In genomic region chr22:20262582-20263147, GRCh38 we compare ENCODE assay signal across 19 cellular contexts. TPM values are rescaled to one million over a fixed set of nuclear protein-coding genes. Genes with fewer than 3 reads are reported as not detected.
DNase-seq lines count a peak whose midpoint lies in the region; ATAC-seq, FAIRE-seq and TF ChIP-seq lines count a peak whose summit lies in the region.
"Had no signal": no experiment of that assay in that cellular context is flagged by ENCODE, and none has a peak within 500 bp of the region (broad histone marks: within the 10 kb centered on the region; RNA-seq: fewer than 3 reads in every experiment).

No MANE protein-coding gene starts in this region.

- no peaks in the 10 kb centered on the region for H3K36me3 Mint-ChIP-seq in chondrocyte (ENCODE audit: low read depth)
- H3K36me3 Mint-ChIP-seq: CD8-positive, alpha-beta T cell had no signal

- no peak overlapping the region for H2BK120ac ChIP-seq in neuronal stem cell (ENCODE audit: low read depth, low read length)

- CTCF ChIA-PET in K562 (lab: Yijun Ruan, JAX; ENCODE audit: low intra/inter-chr PET ratio) = no interaction called here

- in situ Hi-C loops in K562 (cut with MboI) = no loop called here

- H3K27ac Mint-ChIP-seq in chondrocyte (ENCODE audit: unreplicated experiment) = no peak overlapping the region
- H3K27ac Mint-ChIP-seq: CD8-positive, alpha-beta T cell had no signal

- H3K23ac ChIP-seq in neuronal stem cell (ENCODE audit: low read depth, low read length, poor library complexity) = peak overlapping the region; percentile 68

- no peaks in the 10 kb centered on the region for H3K9me3 ChIP-seq in BLaER1 treated with 17β-estradiol and CSF1 and Interleukin-3, amounts not matched to agents 10 nM and 100 nM (replicated peaks in 1 of 11)
- H3K9me3 ChIP-seq in K562 (replicated peaks; ENCODE audit: control insufficient read depth, insufficient read depth, low read depth, low read length) = no peaks in the 10 kb centered on the region
- H3K9me3 ChIP-seq in neuronal stem cell (replicated peaks in 1 of 2; ENCODE audit: control insufficient read depth in 2 of 2, insufficient read depth in 1 of 2, low read depth in 1 of 2, low read length in 2 of 2) = no peaks in the 10 kb centered on the region

- H3K79me1 ChIP-seq in neuronal stem cell (ENCODE audit: low read depth, low read length) = peaks cover 17% of the 10 kb centered on the region

- no peak overlapping the region for H2BK12ac ChIP-seq in neuronal stem cell (ENCODE audit: low read length)

- no peaks in the 10 kb centered on the region for H3K27me3 Mint-ChIP-seq in chondrocyte (ENCODE audit: low read depth)

- no peak overlapping the region for H2BK15ac ChIP-seq in neuronal stem cell (ENCODE audit: low read length)

- H3K4me2 ChIP-seq in BLaER1 treated with 17β-estradiol and CSF1 and Interleukin-3, amounts not matched to agents 10 nM and 100 nM = peak overlapping the region in 8 of 11 experiments; percentile 69 to 99 (median 90); a peak in 16 of 22 replicates
- H3K4me2 ChIP-seq in K562 (ENCODE audit: insufficient read depth, low read length) (no peak overlapping the region), neuronal stem cell (ENCODE audit: insufficient read depth, low read length, poor library complexity, severe bottlenecking) (no peak overlapping the region)
- H3K4me2 ChIP-seq: KMS-11 had no signal

- no peak for TF ChIP-seq EP300 in K562 (IDR thresholded peaks at IDR 0.05; ENCODE audit: low read length)

- no peaks in the 10 kb centered on the region; a peak in 1 of 22 replicates for H3K27me3 ChIP-seq in BLaER1 treated with 17β-estradiol and CSF1 and Interleukin-3, amounts not matched to agents 10 nM and 100 nM
- H3K27me3 ChIP-seq in K562 (ENCODE audit: control insufficient read depth in 2 of 2, insufficient read depth in 2 of 2, low read length in 2 of 2) (peaks cover 7 to 65% of the 10 kb centered on the region in 2 experiments; a peak in 4 of 5 replicates), neuronal stem cell (ENCODE audit: control insufficient read depth in 3 of 3, insufficient read depth in 3 of 3, low read depth in 1 of 3, low read length in 3 of 3) (no peaks in the 10 kb centered on the region)

- H3K9ac ChIP-seq in BLaER1 treated with 17β-estradiol and CSF1 and Interleukin-3, amounts not matched to agents 10 nM and 100 nM = peak overlapping the region in 3 of 11 experiments; percentile 29 to 42 (median 38); a peak in 2 of 22 replicates
- H3K9ac ChIP-seq in K562 (ENCODE audit: insufficient read depth in 1 of 2, low read depth in 2 of 2, low read length in 2 of 2) (peak overlapping the region in 1 of 2 experiments; percentile 18; a peak in 1 of 4 replicates), neuronal stem cell (ENCODE audit: low read depth, low read length, poor library complexity) (no peak overlapping the region)
- H3K9ac ChIP-seq: KMS-11 had no signal

- no peak overlapping the region; a peak in 2 of 22 replicates for H3K27ac ChIP-seq in BLaER1 treated with 17β-estradiol and CSF1 and Interleukin-3, amounts not matched to agents 10 nM and 100 nM
- H3K27ac ChIP-seq in K562 (ENCODE audit: extremely low read depth, low read depth, low read length) = no peak overlapping the region
- no peak overlapping the region for H3K27ac ChIP-seq in neuronal stem cell (replicated peaks; ENCODE audit: low read length)
- H3K27ac ChIP-seq: KMS-11 had no signal

- peaks cover 6% of the 10 kb centered on the region for H3K9me1 ChIP-seq in K562 (ENCODE audit: control insufficient read depth, insufficient read depth, low read length)

- TF ChIP-seq POLR2A in K562 (conservative IDR thresholded peaks at IDR 0.05) = no peak

- H3K18ac ChIP-seq in neuronal stem cell (ENCODE audit: low read length) = no peak overlapping the region

- H3K79me2 ChIP-seq in K562 (ENCODE audit: control insufficient read depth, insufficient read depth, low read length) = no peaks in the 10 kb centered on the region

- ATAC-seq in K562 = no peak
- ATAC-seq: CD8-positive, alpha-beta T cell had no signal

- H2AK5ac ChIP-seq in neuronal stem cell (ENCODE audit: low read depth, low read length) = no peak overlapping the region

- no peak for TF ChIP-seq RAD21 in K562 (CRISPR knock-in tag; conservative IDR thresholded peaks at IDR 0.05 in 1 of 2, IDR thresholded peaks at IDR 0.05 in 1 of 2)

- no peak for DNase-seq in K562 (ENCODE audit: extremely low read depth in 1 of 4, low spot score in 3 of 4)
- no peak for DNase-seq in neuronal stem cell (ENCODE audit: low spot score)
- DNase-seq in chondrocyte (ENCODE audit: low spot score) = no peak
- DNase-seq in NCI-H1417 treated with DMSO at 0.1 percent for 48 hours (lab: John Stamatoyannopoulos, UW) = no peak
- DNase-seq in GDM1 (lab: John Stamatoyannopoulos, UW) = no peak
- DNase-seq: AML-193; CD8-positive, alpha-beta T cell; DMS 273 treated with DMSO at 0.1 percent for 48 hours; DMS53; DND-41; EL; H9 had no signal

- no peak overlapping the region for H2BK5ac ChIP-seq in neuronal stem cell (ENCODE audit: low read length)

- H3K4me1 ChIP-seq in BLaER1 treated with 17β-estradiol and CSF1 and Interleukin-3, amounts not matched to agents 10 nM and 100 nM = peaks cover 9 to 98% (median 79%) of the 10 kb centered on the region in 10 experiments; a peak in 18 of 20 replicates
- H3K4me1 ChIP-seq in K562 (replicated peaks in 1 of 2; ENCODE audit: control insufficient read depth in 2 of 2, insufficient read depth in 2 of 2, low read length in 2 of 2) = peaks cover 0 to 68% of the 10 kb centered on the region in 2 experiments; a peak in 3 of 5 replicates
- peaks cover 14 to 17% of the 10 kb centered on the region in 2 donors for H3K4me1 ChIP-seq in neuronal stem cell (ENCODE audit: control insufficient read depth in 2 of 2, insufficient read depth in 1 of 2, low read depth in 1 of 2, low read length in 2 of 2)

- H3K4me3 Mint-ChIP-seq in chondrocyte (ENCODE audit: unreplicated experiment) = no peak overlapping the region
- H3K4me3 Mint-ChIP-seq: CD8-positive, alpha-beta T cell; H9 had no signal

- peaks cover 0 to 8% (median 0%) of the 10 kb centered on the region in 11 experiments; a peak in 3 of 22 replicates for H3K36me3 ChIP-seq in BLaER1 treated with 17β-estradiol and CSF1 and Interleukin-3, amounts not matched to agents 10 nM and 100 nM
- H3K36me3 ChIP-seq in K562 (ENCODE audit: control insufficient read depth, insufficient read depth, low read length) = no peaks in the 10 kb centered on the region
- H3K36me3 ChIP-seq in neuronal stem cell (replicated peaks in 1 of 2; ENCODE audit: control insufficient read depth in 2 of 2, insufficient read depth in 2 of 2, low read length in 2 of 2) = no peaks in the 10 kb centered on the region

- H3K14ac ChIP-seq in neuronal stem cell (ENCODE audit: low read length) = no peak overlapping the region

- peaks cover 0 to 98% (median 29%) of the 10 kb centered on the region in 11 experiments; a peak in 15 of 22 replicates for H4K20me1 ChIP-seq in BLaER1 treated with 17β-estradiol and CSF1 and Interleukin-3, amounts not matched to agents 10 nM and 100 nM
- peaks cover 71% of the 10 kb centered on the region for H4K20me1 ChIP-seq in K562 (replicated peaks; ENCODE audit: control insufficient read depth, insufficient read depth, low read length)

- no peak overlapping the region for H3K4me3 ChIP-seq in BLaER1 treated with 17β-estradiol and CSF1 and Interleukin-3, amounts not matched to agents 10 nM and 100 nM
- H3K4me3 ChIP-seq in K562 = no peak overlapping the region
- H3K4me3 ChIP-seq in neuronal stem cell (ENCODE audit: low read length in 2 of 2) = no peak overlapping the region

- H4K8ac ChIP-seq in neuronal stem cell (ENCODE audit: low read depth, low read length) = no peak overlapping the region

- no peak for TF ChIP-seq CTCF in K562 (IDR thresholded peaks at IDR 0.05 in 2 of 3, conservative IDR thresholded peaks at IDR 0.05 in 1 of 3; ENCODE audit: insufficient read depth in 2 of 3, low read depth in 1 of 3, low read length in 3 of 3)
- TF ChIP-seq CTCF in chondrocyte (IDR thresholded peaks at IDR 0.05) = no peak

- H2AFZ ChIP-seq in K562 (ENCODE audit: low read depth, low read length) (no peak overlapping the region), neuronal stem cell (ENCODE audit: low read length) (no peak overlapping the region)

- H3K4ac ChIP-seq in neuronal stem cell (ENCODE audit: low read length) = no peak overlapping the region

- BruUV-seq in K562 (replicated peaks; lab: Mats Ljungman, UMichigan) = no TSS peak

- FAIRE-seq in K562 (lab: Jason Lieb, UNC) = no peak
- FAIRE-seq: A204.1, GM12891, GM19239, H1, HTR-8/SVneo had no signal

- POLR2A ChIA-PET in K562 (lab: Yijun Ruan, JAX) = interaction anchor here (0.5 to 1.0 kb wide), 8 partner anchors 9 to 1045 kb away, joined by 3 to 5 read pairs (median 4); no protein-coding TSS in a partner anchor

- no peaks in the 10 kb centered on the region for H3K4me1 Mint-ChIP-seq in chondrocyte (ENCODE audit: low read depth)

- H3K9me3 Mint-ChIP-seq in chondrocyte (ENCODE audit: low read depth) = no peaks in the 10 kb centered on the region
- H3K9me3 Mint-ChIP-seq: CD8-positive, alpha-beta T cell; H9 had no signal

- H4K91ac ChIP-seq in neuronal stem cell (ENCODE audit: low read depth, low read length, poor library complexity) = no peak overlapping the region

- intact Hi-C loops in K562 (cut with micrococcal nuclease) = no loop called here

- 4% methylated on average over 7 of the region's 7 CpGs for WGBS in K562 (ENCODE audit: insufficient coverage, low coverage, missing lambda C conversion rate)
- WGBS in neuronal stem cell (ENCODE audit: extremely low coverage in 2 of 2, insufficient read length in 2 of 2, insufficient replicate concordance in 1 of 2), 2 donors = no CpG with 5 or more reads among the region's 7 CpGs

RNA-seq across cellular contexts. Expression of gene RTN4R, which starts 5.5 kb away (rescaled TPM):
- total RNA-seq in K562 (2011; cell fraction: chromatin; rRNA removed; ENCODE audit: low replicate concordance) = 0.62 and 4.8 TPM in 2 replicates
- total RNA-seq in K562 (2011; cell fraction: nucleolus; rRNA removed) = 7.4 and 9.8 TPM in 2 replicates
- 3.2 and 3.7 TPM in 2 replicates for total RNA-seq in K562 (2011; cell fraction: nucleoplasm; rRNA removed)
- total RNA-seq in K562 (2014; rRNA removed) = 1.5 and 2.3 TPM in 2 replicates
- total RNA-seq in K562 (2014; rRNA removed; fragmentation: Illumina TruSeq; extraction: Trizol) = not detected in 2 replicates
- 0.41 and 0.43 TPM in 2 replicates for total RNA-seq in K562 (2015; rRNA removed; fragmentation: Illumina TruSeq; extraction: Trizol)
- 2.8 and 3.0 TPM in 2 replicates for total RNA-seq in K562 (2021)
- polyA plus RNA-seq in K562 (2011; rRNA removed) = 1.3 and 4.4 TPM in 2 replicates
- polyA plus RNA-seq in K562 (2011; cell fraction: cytosol; rRNA removed) = 5.9 and 9.9 TPM in 2 replicates
- polyA plus RNA-seq in K562 (2011; cell fraction: nucleus; rRNA removed) = 2.9 and 3.5 TPM in 2 replicates
- 2.9 and 4.6 TPM in 2 replicates for polyA plus RNA-seq in K562 (2012)
- 0.46 TPM in 1 of 2 replicates, not detected in the other for polyA plus RNA-seq in K562 (2014; fragmentation: Illumina TruSeq; extraction: Trizol)
- under 1 TPM in 1 of 2 experiments, not detected in 1; 0.04 TPM for polyA plus RNA-seq in K562 (2014; fragmentation: Nextera tagmentation; extraction: Ambion mirVana)
- polyA plus RNA-seq in K562 (2014; rRNA removed) = 1.2 and 2.3 TPM in 2 replicates
- 1.0 and 1.5 TPM in 2 replicates for polyA minus RNA-seq in K562 (2011; rRNA and poly(A)+ RNA removed)
- polyA minus RNA-seq in K562 (2011; cell fraction: cytosol; rRNA and poly(A)+ RNA removed) = 5.1 and 13.6 TPM in 2 replicates
- polyA minus RNA-seq in K562 (2011; cell fraction: nucleus; rRNA and poly(A)+ RNA removed) = 0.40 and 1.3 TPM in 2 replicates
- 23.2 TPM for polyA plus RNA-seq in neuronal stem cell (2013, experiment 1 of 2)
- 22.9 TPM for polyA plus RNA-seq in neuronal stem cell (2013, experiment 2 of 2)
- total RNA-seq in chondrocyte = 0.75 to 5.5 TPM (median 5.5 TPM) in 3 replicates

RNA-seq across cellular contexts. Expression of gene DGCR6L, which starts 57.2 kb away (rescaled TPM):
- total RNA-seq in K562 (2011; cell fraction: chromatin; rRNA removed; ENCODE audit: low replicate concordance) = 5.8 and 25.8 TPM in 2 replicates
- total RNA-seq in K562 (2011; cell fraction: nucleolus; rRNA removed) = 37.9 and 39.6 TPM in 2 replicates
- total RNA-seq in K562 (2011; cell fraction: nucleoplasm; rRNA removed) = 19.9 and 28.5 TPM in 2 replicates
- 151 and 163 TPM in 2 replicates for total RNA-seq in K562 (2014; rRNA removed)
- total RNA-seq in K562 (2014; rRNA removed; fragmentation: Illumina TruSeq; extraction: Trizol) = 14.1 and 20.0 TPM in 2 replicates
- total RNA-seq in K562 (2015; rRNA removed; fragmentation: Illumina TruSeq; extraction: Trizol) = 78.1 and 78.6 TPM in 2 replicates
- total RNA-seq in K562 (2021) = 95.3 and 101 TPM in 2 replicates
- polyA plus RNA-seq in K562 (2011; rRNA removed) = 51.0 and 88.0 TPM in 2 replicates
- 116 and 204 TPM in 2 replicates for polyA plus RNA-seq in K562 (2011; cell fraction: cytosol; rRNA removed)
- polyA plus RNA-seq in K562 (2011; cell fraction: nucleus; rRNA removed) = 72.9 and 95.1 TPM in 2 replicates
- polyA plus RNA-seq in K562 (2012) = 80.6 and 161 TPM in 2 replicates
- 40.4 and 66.5 TPM in 2 replicates for polyA plus RNA-seq in K562 (2014; fragmentation: Illumina TruSeq; extraction: Trizol)
- 1 to 10 TPM; 3.6 to 8.1 TPM for polyA plus RNA-seq in K562 (2014; fragmentation: Nextera tagmentation; extraction: Ambion mirVana)
- 113 and 117 TPM in 2 replicates for polyA plus RNA-seq in K562 (2014; rRNA removed)
- polyA minus RNA-seq in K562 (2011; rRNA and poly(A)+ RNA removed) = 14.8 and 17.4 TPM in 2 replicates
- polyA minus RNA-seq in K562 (2011; cell fraction: cytosol; rRNA and poly(A)+ RNA removed) = 35.4 and 39.9 TPM in 2 replicates
- polyA minus RNA-seq in K562 (2011; cell fraction: nucleus; rRNA and poly(A)+ RNA removed) = 29.2 and 43.1 TPM in 2 replicates
- 26.0 TPM for polyA plus RNA-seq in neuronal stem cell (2013, experiment 1 of 2)
- 25.8 TPM for polyA plus RNA-seq in neuronal stem cell (2013, experiment 2 of 2)
- total RNA-seq in chondrocyte = 45.7 to 52.6 TPM (median 47.2 TPM) in 3 replicates

Comparison
In these comparisons a context has a peak if more than half of its experiments do, and no peak if none do; other contexts are left out.
1. H3K4me2 ChIP-seq: peak in BLaER1 treated with 17β-estradiol and CSF1 and Interleukin-3, amounts not matched to agents 10 nM and 100 nM (8 of 11); none in K562 (single experiment) and neuronal stem cell (single experiment).